10 cellular contexts compared by ENCODE assay signal in genomic region chr10:22433875-22434274, GRCh38.
A peak's percentile ranks its signal among the peaks of the same experiment; 100 is the strongest.
DNase-seq lines count a peak whose midpoint lies in the region; ATAC-seq, FAIRE-seq and TF ChIP-seq lines count a peak whose summit lies in the region.
"Had no signal": no experiment of that assay in that cellular context is flagged by ENCODE, and none has a peak within 500 bp of the region (broad histone marks: within the 10 kb centered on the region; RNA-seq: fewer than 3 reads in every experiment).

No MANE protein-coding gene starts in this region.

- H3K4me2 ChIP-seq in PC-3 (ENCODE audit: low read length), result peak overlapping the region; percentile 98
- peak overlapping the region; percentile 42 for H3K4me2 ChIP-seq in endothelial cell of umbilical vein (ENCODE audit: insufficient read depth, low read length)

- H3K36me3 ChIP-seq in PC-3 (ENCODE audit: low read depth, low read length) (no peaks in the 10 kb centered on the region), endothelial cell of umbilical vein (ENCODE audit: control insufficient read depth in 2 of 2, extremely low read depth in 1 of 2, insufficient read depth in 2 of 2, low read length in 2 of 2) (no peaks in the 10 kb centered on the region)

- POLR2A ChIA-PET in PC-3 (lab: Charles Lee; ENCODE audit: unreplicated experiment), result no interaction called here
- POLR2A ChIA-PET in endothelial cell of umbilical vein (lab: Charles Lee), result interaction anchor here (0.7 kb wide), 1 partner anchor 430 kb away, joined by 3 read pairs; the partner anchor contains the start of gene DNAJC1

- H3K4me1 ChIP-seq in PC-3 (ENCODE audit: insufficient read depth, low read length) (peaks cover 66% of the 10 kb centered on the region), endothelial cell of umbilical vein (ENCODE audit: control insufficient read depth, extremely low read depth, insufficient read depth, low read length) (peaks cover 37% of the 10 kb centered on the region)

- intact Hi-C loops in PC-3 (cut with micrococcal nuclease) (no loop called here), endothelial cell of umbilical vein (cut with micrococcal nuclease) (loop anchor here (5.0 to 10.0 kb wide), 3 partner anchors 191 to 383 kb away; partner anchors contain the start of gene PIP4K2A)

- TF ChIP-seq POLR2A in endothelial cell of umbilical vein (IDR thresholded peaks at IDR 0.05; ENCODE audit: low read depth, low read length), result no peak

- ATAC-seq in PC-3, result no peak
- ATAC-seq: left ventricle myocardium superior had no signal

- dilution Hi-C loops in endothelial cell of umbilical vein (cut with MboI; ENCODE audit: extremely low pct_ligation_motif_present, low sequenced_read_pairs), result no loop called here

- H3K79me2 ChIP-seq in PC-3 (ENCODE audit: low read length) (peaks cover 36% of the 10 kb centered on the region), endothelial cell of umbilical vein (ENCODE audit: control insufficient read depth, insufficient read depth, low read length) (peaks cover 2% of the 10 kb centered on the region)

- DNase-seq in ELR (ENCODE audit: low read depth), result peak; percentile 96
- DNase-seq in PC-3, result peak; percentile 91
- DNase-seq in endothelial cell of umbilical vein (ENCODE audit: low read depth, low spot score), result peak; percentile 61
- peak; percentile 76 for DNase-seq in retinal pigment epithelial cell (ENCODE audit: low read depth)
- no peak for DNase-seq in DMS114 treated with DMSO at 0.1 percent for 48 hours (lab: John Stamatoyannopoulos, UW; ENCODE audit: unreplicated experiment)
- no peak for DNase-seq in activated CD4-positive, CD25-positive, alpha-beta regulatory T cell (lab: John Stamatoyannopoulos, UW)
- no peak for DNase-seq in NCI-H146 (lab: John Stamatoyannopoulos, UW)
- DNase-seq in DMS153 treated with DMSO at 0.1 percent for 48 hours (lab: John Stamatoyannopoulos, UW; ENCODE audit: unreplicated experiment), result no peak
- DNase-seq: left ventricle myocardium superior, NCI-H1694 treated with DMSO at 0.1 percent for 48 hours had no signal

- TF ChIP-seq CTCF in PC-3 (conservative IDR thresholded peaks at IDR 0.05; ENCODE audit: low read depth, low read length) (no peak), endothelial cell of umbilical vein (IDR thresholded peaks at IDR 0.05; ENCODE audit: extremely low read depth in 1 of 2, insufficient read depth in 1 of 2, low read depth in 1 of 2, low read length in 2 of 2) (no peak), retinal pigment epithelial cell (conservative IDR thresholded peaks at IDR 0.05; ENCODE audit: low read depth, low read length) (no peak)

- H3K9me1 ChIP-seq in endothelial cell of umbilical vein (replicated peaks; ENCODE audit: control insufficient read depth, extremely low read depth, insufficient read depth, low read length), result no peaks in the 10 kb centered on the region

- CTCF ChIA-PET in PC-3 (lab: Charles Lee), result interaction anchor here (0.7 kb wide), 1 partner anchor 203 kb away, joined by 4 read pairs; no protein-coding TSS in a partner anchor
- CTCF ChIA-PET in endothelial cell of umbilical vein (lab: Charles Lee), result interaction anchor here (1.3 to 1.8 kb wide), 2 partner anchors 11 to 94 kb away, joined by 3 to 4 read pairs; no protein-coding TSS in a partner anchor

- BruUV-seq in PC-3 (replicated peaks; lab: Mats Ljungman, UMichigan) (no TSS peak), endothelial cell of umbilical vein (replicated peaks; lab: Mats Ljungman, UMichigan) (no TSS peak)

- no peaks in the 10 kb centered on the region for H3K9me2 ChIP-seq in PC-3 (replicated peaks; ENCODE audit: low read length)

- H3K27me3 ChIP-seq in PC-3 (ENCODE audit: low read length) (no peaks in the 10 kb centered on the region), endothelial cell of umbilical vein (ENCODE audit: control insufficient read depth in 2 of 2, insufficient read depth in 2 of 2, low read length in 2 of 2) (no peaks in the 10 kb centered on the region)

- H3K9ac ChIP-seq in PC-3 (ENCODE audit: low read length) (peak overlapping the region; percentile 43; the same call in 1 of the 2 replicates), endothelial cell of umbilical vein (replicated peaks; ENCODE audit: extremely low read depth, insufficient read depth, low read length) (peak overlapping the region; percentile 22)

- peak overlapping the region; percentile 45 for H3K4me3 ChIP-seq in PC-3 (ENCODE audit: low read length)
- no peak overlapping the region for H3K4me3 ChIP-seq in endothelial cell of umbilical vein (replicated peaks in 1 of 3; ENCODE audit: insufficient read depth in 1 of 3, low read depth in 1 of 3, low read length in 3 of 3)
- H3K4me3 ChIP-seq in retinal pigment epithelial cell (ENCODE audit: low read length), result no peak overlapping the region

- H3K27ac ChIP-seq in PC-3 (ENCODE audit: low read length) (peak overlapping the region; percentile 95), endothelial cell of umbilical vein (ENCODE audit: insufficient read depth, low read depth, low read length) (peak overlapping the region; percentile 43)

- no peaks in the 10 kb centered on the region for H3K9me3 ChIP-seq in PC-3 (ENCODE audit: low read length)
- no peaks in the 10 kb centered on the region for H3K9me3 ChIP-seq in endothelial cell of umbilical vein (replicated peaks; ENCODE audit: control insufficient read depth, insufficient read depth, low read length)

- no peaks in the 10 kb centered on the region for H4K20me1 ChIP-seq in PC-3 (ENCODE audit: low read length)
- no peaks in the 10 kb centered on the region for H4K20me1 ChIP-seq in endothelial cell of umbilical vein (replicated peaks; ENCODE audit: control insufficient read depth, extremely low read depth, insufficient read depth, low read length)

- H3F3A ChIP-seq in PC-3 (ENCODE audit: low read length, unreplicated experiment), result peaks cover 21% of the 10 kb centered on the region

- FAIRE-seq in endothelial cell of umbilical vein (lab: Jason Lieb, UNC), result peak; percentile 88

- H2AFZ ChIP-seq in PC-3 (ENCODE audit: low read length) (no peak overlapping the region), endothelial cell of umbilical vein (ENCODE audit: low read depth, low read length) (no peak overlapping the region)

TF ChIP-seq in endothelial cell of umbilical vein, 7 proteins besides CTCF, POLR2A, EP300 and RAD21:
- TF ChIP-seq MYC (IDR thresholded peaks at IDR 0.05; ENCODE audit: low read depth, low read length) (no peak), FOS (IDR thresholded peaks at IDR 0.05; ENCODE audit: borderline replicate concordance, insufficient read depth, low read length) (peak; percentile 78), EZH2 (IDR thresholded peaks at IDR 0.05; ENCODE audit: borderline replicate concordance, low read depth, low read length, severe bottlenecking) (no peak), GATA2 (IDR thresholded peaks at IDR 0.05; ENCODE audit: insufficient read depth, insufficient read length, low read depth, low read length) (no peak), POLR2AphosphoS5 (IDR thresholded peaks at IDR 0.05; ENCODE audit: insufficient read depth, low read depth, low read length) (no peak), MAX (IDR thresholded peaks at IDR 0.05; ENCODE audit: insufficient read depth, insufficient read length) (no peak), JUN (IDR thresholded peaks at IDR 0.05; ENCODE audit: borderline replicate concordance, insufficient read depth, insufficient read length, low read depth) (peak; percentile 92)
TF ChIP-seq in endothelial cell of umbilical vein: peak in this region for 2.

Comparison
In these comparisons a context has a peak if more than half of its experiments do, and no peak if none do; other contexts are left out.
1. DNase-seq: peak in ELR (single experiment), PC-3 (single experiment), endothelial cell of umbilical vein (single experiment) and retinal pigment epithelial cell (single experiment); none in DMS114 treated with DMSO at 0.1 percent for 48 hours (single experiment), activated CD4-positive, CD25-positive, alpha-beta regulatory T cell (0 of 4), NCI-H146 (single experiment) and DMS153 treated with DMSO at 0.1 percent for 48 hours (single experiment).